21 cellular contexts compared by ENCODE assay signal in the genomic region with DNA sequence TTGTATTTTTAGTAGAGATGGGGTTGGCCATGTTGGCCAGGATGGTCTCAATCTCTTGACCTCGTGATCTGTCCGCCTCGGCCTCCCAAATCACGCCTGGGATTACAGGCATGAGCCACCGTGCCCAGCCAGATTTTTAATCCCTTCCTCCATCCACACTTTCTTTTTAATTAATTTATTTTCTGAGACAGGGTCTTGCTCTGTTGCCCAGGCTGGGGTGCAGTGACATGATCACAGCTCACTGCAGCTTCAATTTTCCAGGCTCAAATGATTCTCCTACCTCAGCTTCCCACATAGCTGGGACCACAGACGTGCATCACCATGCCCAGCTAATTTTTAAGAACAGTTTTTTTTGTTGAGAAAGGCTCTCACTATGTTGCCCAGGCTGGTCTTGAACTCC.
"Had no signal": no experiment of that assay in that cellular context is flagged by ENCODE, and none has a peak within 500 bp of the region (broad histone marks: within the 10 kb centered on the region; RNA-seq: fewer than 3 reads in every experiment).

No MANE protein-coding gene starts in this region.

- H3K9me3 ChIP-seq: esophagus muscularis mucosa, gastrocnemius medialis, heart right ventricle, ovary, right atrium auricular region, tibial artery, upper lobe of right lung, vagina had no signal

- H3K27ac ChIP-seq: epithelial cell of prostate, esophagus muscularis mucosa, heart right ventricle, ovary, right atrium auricular region, tibial artery, upper lobe of right lung, vagina had no signal

- H3K27ac Mint-ChIP-seq: dendritic cell treated with granulocyte-macrophage colony-stimulating factor and Interleukin-4, amounts not matched to agents 40 ng/mL and 50 ng/mL, for 4 days; nephron progenitor cell had no signal

- DNase-seq: effector memory CD8-positive, alpha-beta T cell; gastrocnemius medialis; heart right ventricle; hypothalamus; kidney glomerular epithelial cell; mesendoderm; naive thymus-derived CD4-positive, alpha-beta T cell; nephron progenitor cell; ovary; stimulated activated CD4-positive, alpha-beta T cell treated with anti-CD3 and anti-CD28 coated beads, Interleukin-12 subunit alpha, Interleukin-12 subunit beta, amount 100 ng/mL, for 4 hours; stimulated activated CD4-positive, alpha-beta T cell treated with anti-CD3 and anti-CD28 coated beads, Interleukin-2, amount 100 ng/mL, for 48 hours; stimulated activated CD8-positive, alpha-beta memory T cell treated with anti-CD3 and anti-CD28 coated beads, Interleukin-4, amount 100 ng/mL, for 48 hours; tibial artery; upper lobe of right lung had no signal

- H3K9me3 Mint-ChIP-seq: dendritic cell treated with granulocyte-macrophage colony-stimulating factor and Interleukin-4, amounts not matched to agents 40 ng/mL and 50 ng/mL, for 4 days; effector memory CD8-positive, alpha-beta T cell; naive thymus-derived CD4-positive, alpha-beta T cell; nephron progenitor cell; stimulated activated memory B cell treated with anti-CD40 and anti-IgM and Interleukin-4, amounts not matched to agents 10 μg/mL and 1 μg/mL and 100 μg/mL, for 72 hours; stimulated activated naive CD8-positive, alpha-beta T cell treated with anti-CD3 and anti-CD28 coated beads, Interleukin-15, Interleukin-2, amounts not matched to agents 100 ng/mL and 50 ng/mL, for 24 hours had no signal

- H3K4me3 Mint-ChIP-seq: dendritic cell treated with granulocyte-macrophage colony-stimulating factor and Interleukin-4, amounts not matched to agents 40 ng/mL and 50 ng/mL, for 4 days; effector memory CD8-positive, alpha-beta T cell; naive thymus-derived CD4-positive, alpha-beta T cell; nephron progenitor cell; stimulated activated memory B cell treated with anti-CD40 and anti-IgM and Interleukin-4, amounts not matched to agents 10 μg/mL and 1 μg/mL and 100 μg/mL, for 72 hours; stimulated activated naive CD8-positive, alpha-beta T cell treated with anti-CD3 and anti-CD28 coated beads, Interleukin-15, Interleukin-2, amounts not matched to agents 100 ng/mL and 50 ng/mL, for 24 hours had no signal

- H3K36me3 ChIP-seq: ovary had no signal

- ATAC-seq: effector memory CD8-positive, alpha-beta T cell; gastrocnemius medialis; heart right ventricle; naive thymus-derived CD4-positive, alpha-beta T cell; stimulated activated memory B cell treated with anti-CD40 and anti-IgM and Interleukin-4, amounts not matched to agents 10 μg/mL and 1 μg/mL and 100 μg/mL, for 72 hours; upper lobe of right lung had no signal

- H3K27me3 Mint-ChIP-seq: dendritic cell treated with granulocyte-macrophage colony-stimulating factor and Interleukin-4, amounts not matched to agents 40 ng/mL and 50 ng/mL, for 4 days; effector memory CD8-positive, alpha-beta T cell; naive thymus-derived CD4-positive, alpha-beta T cell; stimulated activated memory B cell treated with anti-CD40 and anti-IgM and Interleukin-4, amounts not matched to agents 10 μg/mL and 1 μg/mL and 100 μg/mL, for 72 hours; stimulated activated naive CD8-positive, alpha-beta T cell treated with anti-CD3 and anti-CD28 coated beads, Interleukin-15, Interleukin-2, amounts not matched to agents 100 ng/mL and 50 ng/mL, for 24 hours had no signal

- H3K4me3 ChIP-seq: esophagus muscularis mucosa, gastrocnemius medialis, heart right ventricle, ovary, right atrium auricular region, tibial artery, upper lobe of right lung, vagina had no signal
